In the genomic region with DNA sequence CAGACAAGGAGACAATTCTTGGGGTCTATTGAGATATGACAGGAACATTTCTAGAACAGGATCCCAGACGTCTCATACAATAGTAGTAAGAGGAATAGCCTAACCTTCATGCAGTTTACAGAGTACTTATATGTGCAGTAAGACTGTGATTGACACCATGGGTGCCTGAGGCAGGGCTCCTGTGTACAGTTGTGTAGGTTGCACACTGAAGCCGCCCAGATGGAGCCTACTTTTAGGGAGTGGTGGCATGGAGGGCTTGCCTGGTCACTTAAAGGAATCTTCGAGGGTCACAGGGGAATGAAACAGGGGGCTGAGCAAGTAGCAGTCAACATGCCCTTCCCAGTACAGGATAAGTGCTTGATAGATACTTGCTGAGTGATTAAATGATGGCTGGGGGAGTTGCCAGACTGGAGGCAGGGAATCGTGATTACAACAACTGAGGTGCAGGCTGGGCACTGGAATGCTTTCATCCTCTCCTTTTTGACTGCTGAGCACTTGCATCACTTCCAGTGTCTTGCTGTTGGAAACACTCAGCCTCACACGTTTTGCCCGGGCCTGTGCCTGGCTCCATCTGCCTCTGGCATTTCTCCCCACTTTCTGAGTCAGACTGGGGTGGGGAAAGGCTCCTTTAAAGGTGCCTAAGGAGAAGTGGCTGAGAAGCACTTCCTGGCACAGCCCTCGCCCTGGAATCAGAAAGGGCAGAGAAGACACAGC, we compare ENCODE assay signal across 9 cellular contexts.
DNase-seq lines count a peak whose midpoint lies in the region; ATAC-seq and TF ChIP-seq lines count a peak whose summit lies in the region.
"Had no signal": no experiment of that assay in that cellular context is flagged by ENCODE, and none has a peak within 500 bp of the region (broad histone marks: within the 10 kb centered on the region; RNA-seq: fewer than 3 reads in every experiment).

No MANE protein-coding gene starts in this region.

- 30% methylated on average over 7 of the region's 7 CpGs for WGBS in suprapubic skin

- H3K79me2 ChIP-seq in HCT116 (ENCODE audit: insufficient read depth, low read length), result no peaks in the 10 kb centered on the region

- TF ChIP-seq POLR2A in HCT116 (IDR thresholded peaks at IDR 0.05; ENCODE audit: borderline replicate concordance, extremely low read depth, insufficient read depth, insufficient read length), result no peak
- TF ChIP-seq POLR2A in suprapubic skin (IDR thresholded peaks at IDR 0.05), result no peak

- no peaks in the 10 kb centered on the region for H3K27me3 ChIP-seq in HCT116 (ENCODE audit: insufficient read depth, low read length)
- H3K27me3 ChIP-seq in suprapubic skin, result no peaks in the 10 kb centered on the region

- no peaks in the 10 kb centered on the region for H4K20me1 ChIP-seq in HCT116 (ENCODE audit: insufficient read depth)

- ATAC-seq in HCT116 (peak; percentile 78), left ventricle myocardium superior (peak; percentile 60), HG03460 (IDR thresholded peaks at IDR 0.05; ENCODE audit: unreplicated experiment) (no peak), GM21390 (IDR thresholded peaks at IDR 0.05; ENCODE audit: unreplicated experiment) (no peak)

- H3K27ac ChIP-seq in HCT116 (ENCODE audit: low read depth, low read length) (peak overlapping the region; percentile 21; the same call in 1 of the 2 replicates), suprapubic skin (peak overlapping the region; percentile 12)

- peak overlapping the region; percentile 77 for H2AFZ ChIP-seq in HCT116 (ENCODE audit: low read depth, low read length, poor library complexity, severe bottlenecking)

- RAD21 ChIA-PET in HCT116 (lab: Charles Lee; ENCODE audit: low non-redundant PET in 1 of 2, low total read pairs in 2 of 2, uncharacterized antibody in 2 of 2, unreplicated experiment in 2 of 2), result no interaction called here

- intact Hi-C loops in HCT116 (cut with micrococcal nuclease) (no loop called here), left ventricle myocardium superior (cut with micrococcal nuclease) (no loop called here)

- H3K9me2 ChIP-seq in HCT116 (ENCODE audit: insufficient read depth), result no peaks in the 10 kb centered on the region

- H3K4me3 ChIP-seq in HCT116 (replicated peaks in 1 of 2; ENCODE audit: low read depth in 1 of 2, low read length in 2 of 2) (no peak overlapping the region), suprapubic skin (no peak overlapping the region)

- CTCF ChIA-PET in HCT116 (lab: Charles Lee), result no interaction called here

- H3K4me1 ChIP-seq in HCT116 (ENCODE audit: control insufficient read depth in 1 of 2, insufficient read depth in 2 of 2, low read length in 2 of 2) (peaks cover 10 to 16% of the 10 kb centered on the region in 2 experiments), suprapubic skin (peaks cover 14% of the 10 kb centered on the region)

- POLR2A ChIA-PET in HCT116 (lab: Charles Lee), result no interaction called here

- H3K36me3 ChIP-seq in HCT116 (ENCODE audit: control insufficient read depth in 1 of 2, insufficient read depth in 2 of 2, low read length in 2 of 2) (no peaks in the 10 kb centered on the region), suprapubic skin (no peaks in the 10 kb centered on the region)

- no peak for TF ChIP-seq EP300 in suprapubic skin (IDR thresholded peaks at IDR 0.05)

- no peak overlapping the region for H3K9ac ChIP-seq in HCT116 (ENCODE audit: low read length)

- peak overlapping the region; percentile 49 for H3K4me2 ChIP-seq in HCT116 (ENCODE audit: low read length)

- H3K9me3 ChIP-seq in HCT116 (ENCODE audit: control insufficient read depth in 1 of 2, insufficient read depth in 1 of 2, low read depth in 1 of 2, low read length in 2 of 2) (no peaks in the 10 kb centered on the region), suprapubic skin (no peaks in the 10 kb centered on the region)

- TF ChIP-seq CTCF in HCT116 (IDR thresholded peaks at IDR 0.05 in 2 of 3, conservative IDR thresholded peaks at IDR 0.05 in 1 of 3; ENCODE audit: borderline replicate concordance in 1 of 3, insufficient read depth in 1 of 3, low read depth in 2 of 3, low read length in 2 of 3), result no peak
- no peak for TF ChIP-seq CTCF in suprapubic skin (IDR thresholded peaks at IDR 0.05)

- BruUV-seq in HCT116 (replicated peaks; lab: Mats Ljungman, UMichigan), result no TSS peak

- DNase-seq in HCT116 (ENCODE audit: low read depth, low spot score) (peak; percentile 21), anterior cingulate cortex (lab: John Stamatoyannopoulos, UW) (peak in 41 of 58 donors; percentile 0 to 75 (median 23)), left ventricle myocardium superior (peak; percentile 27), suprapubic skin (ENCODE audit: low spot score in 2 of 2) (peak; percentile 60), NCI-H774 (lab: John Stamatoyannopoulos, UW) (no peak)
- no peak for DNase-seq in activated CD4-positive, alpha-beta T cell treated with anti-CD3 and anti-CD28 coated beads, Interleukin-2, amount 50 U/mL, for 1 hour
- DNase-seq: nephron progenitor cell had no signal

- TF ChIP-seq RAD21 in HCT116 (IDR thresholded peaks at IDR 0.05; ENCODE audit: low read depth), result no peak

TF ChIP-seq in HCT116, 20 proteins besides CTCF, POLR2A, EP300 and RAD21 (continues in another document):
- TF ChIP-seq EZH2 (IDR thresholded peaks at IDR 0.05) (no peak), JUND (IDR thresholded peaks at IDR 0.05) (no peak), YY1 (IDR thresholded peaks at IDR 0.05; ENCODE audit: extremely low read depth, insufficient replicate concordance, low read depth, low read length) (no peak), TCF7L2 (IDR thresholded peaks at IDR 0.05; ENCODE audit: borderline replicate concordance, extremely low read depth, insufficient read depth, insufficient read length) (peak; percentile 89), MAX (IDR thresholded peaks at IDR 0.05) (peak; percentile 70), ZNF274 (IDR thresholded peaks at IDR 0.05; ENCODE audit: low read depth, low read length) (no peak), CBX3 (IDR thresholded peaks at IDR 0.05; ENCODE audit: low read depth) (peak; percentile 53; the same call in 1 of the 2 replicates), ATF3 (IDR thresholded peaks at IDR 0.05) (0 out of 2 replicates have a peak, but pooled peaks have one; percentile 39), EGR1 (IDR thresholded peaks at IDR 0.05; ENCODE audit: low read depth) (no peak), CEBPB (IDR thresholded peaks at IDR 0.05; ENCODE audit: low read depth) (peak; percentile 77), SRF (IDR thresholded peaks at IDR 0.05; ENCODE audit: low read depth) (no peak), EZH2phosphoT487 (IDR thresholded peaks at IDR 0.05; ENCODE audit: borderline replicate concordance) (no peak), POLR2AphosphoS5 (IDR thresholded peaks at IDR 0.05; ENCODE audit: low read depth, low read length) (no peak), SIN3A (IDR thresholded peaks at IDR 0.05; ENCODE audit: low read depth) (no peak), REST (IDR thresholded peaks at IDR 0.05; ENCODE audit: low read depth) (no peak), SP1 (IDR thresholded peaks at IDR 0.05; ENCODE audit: low read depth) (peak; percentile 51), ZFX (IDR thresholded peaks at IDR 0.05) (no peak)
- TF ChIP-seq, protein P1, sequence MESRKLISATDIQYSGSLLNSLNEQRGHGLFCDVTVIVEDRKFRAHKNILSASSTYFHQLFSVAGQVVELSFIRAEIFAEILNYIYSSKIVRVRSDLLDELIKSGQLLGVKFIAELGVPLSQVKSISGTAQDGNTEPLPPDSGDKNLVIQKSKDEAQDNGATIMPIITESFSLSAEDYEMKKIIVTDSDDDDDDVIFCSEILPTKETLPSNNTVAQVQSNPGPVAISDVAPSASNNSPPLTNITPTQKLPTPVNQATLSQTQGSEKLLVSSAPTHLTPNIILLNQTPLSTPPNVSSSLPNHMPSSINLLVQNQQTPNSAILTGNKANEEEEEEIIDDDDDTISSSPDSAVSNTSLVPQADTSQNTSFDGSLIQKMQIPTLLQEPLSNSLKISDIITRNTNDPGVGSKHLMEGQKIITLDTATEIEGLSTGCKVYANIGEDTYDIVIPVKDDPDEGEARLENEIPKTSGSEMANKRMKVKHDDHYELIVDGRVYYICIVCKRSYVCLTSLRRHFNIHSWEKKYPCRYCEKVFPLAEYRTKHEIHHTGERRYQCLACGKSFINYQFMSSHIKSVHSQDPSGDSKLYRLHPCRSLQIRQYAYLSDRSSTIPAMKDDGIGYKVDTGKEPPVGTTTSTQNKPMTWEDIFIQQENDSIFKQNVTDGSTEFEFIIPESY (IDR thresholded peaks at IDR 0.05; ENCODE audit: extremely low read depth, insufficient replicate concordance, low read length), result no peak

Comparison
In these comparisons a context has a peak if more than half of its experiments do, and no peak if none do; other contexts are left out.
1. ATAC-seq: peak in HCT116 (single experiment) and left ventricle myocardium superior (single experiment); none in HG03460 (single experiment) and GM21390 (single experiment).
2. DNase-seq: peak in HCT116 (single experiment), anterior cingulate cortex (41 of 58), left ventricle myocardium superior (single experiment) and suprapubic skin (2 of 2); none in NCI-H774 (single experiment) and activated CD4-positive, alpha-beta T cell treated with anti-CD3 and anti-CD28 coated beads, Interleukin-2, amount 50 U/mL, for 1 hour (single experiment).